8 cellular contexts compared by ENCODE assay signal in the genomic region with DNA sequence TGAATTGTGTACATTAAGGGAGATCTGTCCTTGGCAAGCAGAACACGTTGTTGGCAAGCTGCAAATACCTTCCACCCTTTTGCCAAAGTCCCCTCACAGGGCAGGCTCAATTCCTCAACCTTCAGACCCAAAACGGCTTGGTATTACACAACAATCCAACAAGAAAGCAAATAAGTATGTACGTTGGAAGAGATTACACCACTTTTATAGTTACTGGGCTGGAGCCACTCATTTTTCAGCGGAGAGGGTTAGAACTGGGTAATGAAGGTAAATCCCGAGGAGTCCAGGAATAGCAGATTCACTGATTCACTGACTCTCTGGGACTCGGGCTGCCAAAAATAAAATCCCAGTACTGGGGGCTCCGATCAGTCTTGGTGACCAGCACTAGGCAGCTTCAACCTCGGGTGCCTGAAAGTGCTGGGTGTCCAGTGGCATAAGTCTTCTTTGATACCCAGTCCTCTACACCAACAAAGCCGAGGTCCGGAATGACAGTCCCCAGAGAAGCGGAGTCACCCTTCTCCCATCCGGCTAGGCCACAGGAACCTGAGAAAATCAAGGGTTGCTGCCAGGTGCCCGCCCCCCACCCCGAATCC. TPM values are rescaled to one million over a fixed set of nuclear protein-coding genes. Genes with fewer than 3 reads are reported as not detected.
DNase-seq lines count a peak whose midpoint lies in the region; ATAC-seq, FAIRE-seq and TF ChIP-seq lines count a peak whose summit lies in the region.

No MANE protein-coding gene starts in this region.

- ATAC-seq in A549 (peak; percentile 52 to 55), IMR-90 (ENCODE audit: low read depth) (peak; percentile 47)

- no peak overlapping the region for H2BK15ac ChIP-seq in IMR-90 (ENCODE audit: low read depth, low read length)

- WGBS in A549 (ENCODE audit: missing lambda C conversion rate), result 0% methylated on average over 5 of the region's 14 CpGs
- 26% methylated on average over 3 of the region's 14 CpGs; no CpG with 5 or more reads in 1 of the 2 experiments for WGBS in IMR-90 (ENCODE audit: extremely low coverage in 2 of 2, insufficient read length in 1 of 2), 2 experiments
- 23% methylated on average over 9 of the region's 14 CpGs for WGBS in suprapubic skin

- no peak overlapping the region for H2BK5ac ChIP-seq in IMR-90 (ENCODE audit: low read depth, low read length, poor library complexity, severe bottlenecking)

- 0 out of 2 replicates have a peak, but pooled peaks cover 3% of the 10 kb centered on the region for H4K20me1 ChIP-seq in IMR-90 (ENCODE audit: insufficient read depth, low read length)

- peak overlapping the region; percentile 85 for H3K4me3 ChIP-seq in A549
- peak overlapping the region; percentile 100 for H3K4me3 ChIP-seq in IMR-90 (ENCODE audit: insufficient read depth, low read depth, low read length)
- peak overlapping the region; percentile 75 for H3K4me3 ChIP-seq in brain microvascular endothelial cell (ENCODE audit: low read depth, low read length)
- H3K4me3 ChIP-seq in suprapubic skin, result peak overlapping the region; percentile 59

- H4K8ac ChIP-seq in IMR-90 (ENCODE audit: low read depth in 2 of 2, low read length in 2 of 2), result peak overlapping the region; percentile 39 to 63; a peak in 1 of 4 replicates

- intact Hi-C loops in IMR-90 (cut with micrococcal nuclease), result no loop called here

- in situ Hi-C loops in IMR-90 (cut with MboI; ENCODE audit: low sequenced_read_pairs) (no loop called here), brain microvascular endothelial cell (cut with HindIII; ENCODE audit: low pct_ligation_motif_present, low sequenced_read_pairs) (no loop called here)

- H2BK120ac ChIP-seq in IMR-90 (ENCODE audit: low read depth, low read length), result no peak overlapping the region

- H3K36me3 ChIP-seq in IMR-90 (ENCODE audit: control insufficient read depth, insufficient read depth, low read length) (no peaks in the 10 kb centered on the region), brain microvascular endothelial cell (replicated peaks) (no peaks in the 10 kb centered on the region), suprapubic skin (no peaks in the 10 kb centered on the region)

- peak overlapping the region; percentile 31; the same call in 1 of the 2 replicates for H3K56ac ChIP-seq in IMR-90 (ENCODE audit: extremely low read depth, insufficient read depth, low read length)

- peak overlapping the region; percentile 74 for H2AK9ac ChIP-seq in IMR-90 (replicated peaks; ENCODE audit: low read depth, low read length, poor library complexity)

- DNase-seq in A549 (ENCODE audit: low read depth in 1 of 2, low spot score in 1 of 2) (peak; percentile 5 to 35), GM19239 (ENCODE audit: insufficient read length, low spot score) (no peak), IMR-90 (peak; percentile 5), brain microvascular endothelial cell (no peak), left kidney (ENCODE audit: low read depth, low spot score) (peak; percentile 5), suprapubic skin (ENCODE audit: low spot score in 2 of 2) (no peak), NCI-H526 treated with DMSO at 0.1 percent for 48 hours (lab: John Stamatoyannopoulos, UW) (no peak), NCI-H2107 treated with DMSO at 0.1 percent for 48 hours (lab: John Stamatoyannopoulos, UW; ENCODE audit: unreplicated experiment) (no peak)

- peak overlapping the region; percentile 85 for H3K4me2 ChIP-seq in A549
- H3K4me2 ChIP-seq in IMR-90 (ENCODE audit: low read depth, low read length), result peak overlapping the region; percentile 90

- no peaks in the 10 kb centered on the region for H3K9me1 ChIP-seq in IMR-90 (ENCODE audit: insufficient read depth, low read length)

- H2AK5ac ChIP-seq in IMR-90 (ENCODE audit: low read depth, low read length), result no peak overlapping the region

- TF ChIP-seq EP300 in A549 (IDR thresholded peaks at IDR 0.05) (no peak), suprapubic skin (IDR thresholded peaks at IDR 0.05) (no peak)

- no peaks in the 10 kb centered on the region; the same call in 1 of the 2 replicates for H3K27me3 ChIP-seq in IMR-90 (ENCODE audit: control insufficient read depth, insufficient read depth, low read length)
- H3K27me3 ChIP-seq in brain microvascular endothelial cell (replicated peaks), result no peaks in the 10 kb centered on the region
- H3K27me3 ChIP-seq in suprapubic skin, result no peaks in the 10 kb centered on the region

- H3K9me3 ChIP-seq in A549 (no peaks in the 10 kb centered on the region), IMR-90 (ENCODE audit: control insufficient read depth, insufficient read depth, low read length) (no peaks in the 10 kb centered on the region), suprapubic skin (no peaks in the 10 kb centered on the region)

- FAIRE-seq in A549 (lab: Jason Lieb, UNC) (no peak), GM19239 (lab: Jason Lieb, UNC) (peak; percentile 62)

- H3K4ac ChIP-seq in IMR-90 (ENCODE audit: low read depth, low read length), result peak overlapping the region; percentile 39; the same call in 1 of the 2 replicates

- H3K9ac ChIP-seq in IMR-90 (ENCODE audit: low read depth, low read length), result peak overlapping the region; percentile 59

- no peak overlapping the region for H3K18ac ChIP-seq in IMR-90 (ENCODE audit: low read depth, low read length)

- TF ChIP-seq CTCF in A549 (IDR thresholded peaks at IDR 0.05), result no peak
- TF ChIP-seq CTCF in IMR-90 (conservative IDR thresholded peaks at IDR 0.05; ENCODE audit: low read depth, low read length), result no peak
- TF ChIP-seq CTCF in brain microvascular endothelial cell (IDR thresholded peaks at IDR 0.05; ENCODE audit: low read depth, low read length, missing control alignments), result no peak
- TF ChIP-seq CTCF in suprapubic skin (IDR thresholded peaks at IDR 0.05), result no peak

- no peak overlapping the region; the same call in 1 of the 2 replicates for H3K14ac ChIP-seq in IMR-90 (replicated peaks; ENCODE audit: low read depth, low read length)

- CTCF ChIA-PET in A549 (lab: Yijun Ruan, JAX) (interaction anchor here (1.4 to 2.3 kb wide), 3 partner anchors 10 to 676 kb away, joined by 3 to 6 read pairs (median 3); a partner anchor contains a TSS), IMR-90 (lab: Yijun Ruan, JAX) (no interaction called here)

- TF ChIP-seq RAD21 in A549 (conservative IDR thresholded peaks at IDR 0.05 in 1 of 2, IDR thresholded peaks at IDR 0.05 in 1 of 2) (no peak), IMR-90 (IDR thresholded peaks at IDR 0.05; ENCODE audit: low read length) (no peak)

- H2BK20ac ChIP-seq in IMR-90 (ENCODE audit: low read depth, low read length), result no peak overlapping the region

- dilution Hi-C loops in IMR-90 (cut with HindIII; ENCODE audit: low sequenced_read_pairs, unreplicated experiment), result no loop called here

- H2AFZ ChIP-seq in IMR-90 (replicated peaks; ENCODE audit: low read length, poor library complexity), result peak overlapping the region; percentile 98

- H3K79me1 ChIP-seq in IMR-90 (ENCODE audit: low read depth in 1 of 2, low read length in 2 of 2), result no peaks in the 10 kb centered on the region; a peak in 1 of 4 replicates

- H4K91ac ChIP-seq in IMR-90 (ENCODE audit: insufficient read depth, low read depth, low read length), result no peak overlapping the region

- no peak overlapping the region for H4K5ac ChIP-seq in IMR-90 (ENCODE audit: low read depth, low read length)

- POLR2A ChIA-PET in A549 (lab: Yijun Ruan, JAX) (interaction anchor here (1.0 to 3.7 kb wide), 4 partner anchors 14 to 580 kb away, joined by 3 to 46 read pairs (median 3); a partner anchor contains a TSS), IMR-90 (lab: Charles Lee; ENCODE audit: unreplicated experiment) (no interaction called here)

- peak overlapping the region; percentile 52 for H3K23ac ChIP-seq in IMR-90 (ENCODE audit: low read depth, low read length)

- H3K4me1 ChIP-seq in A549, result peaks cover 16% of the 10 kb centered on the region
- H3K4me1 ChIP-seq in IMR-90 (ENCODE audit: control insufficient read depth, insufficient read depth, low read length), result no peaks in the 10 kb centered on the region
- H3K4me1 ChIP-seq in suprapubic skin, result peaks cover 8% of the 10 kb centered on the region

- H3K27ac ChIP-seq in A549 (peak overlapping the region; percentile 98 to 99), IMR-90 (ENCODE audit: insufficient read depth, low read length) (peak overlapping the region; percentile 62), brain microvascular endothelial cell (no peak overlapping the region), suprapubic skin (peak overlapping the region; percentile 86)

- TF ChIP-seq POLR2A in A549 (IDR thresholded peaks at IDR 0.05; ENCODE audit: low read length) (no peak), IMR-90 (IDR thresholded peaks at IDR 0.05; ENCODE audit: low read depth, low read length) (no peak), suprapubic skin (IDR thresholded peaks at IDR 0.05) (no peak)

- BruUV-seq in IMR-90 (replicated peaks; lab: Mats Ljungman, UMichigan), result no TSS peak

RNA-seq across cellular contexts. Expression of a gene that starts 0.6 kb away (rescaled TPM):
- polyA plus RNA-seq in A549 (2011; rRNA removed) (22.2 and 24.5 TPM in 2 replicates), A549 (2017; fragmentation: RNase III; extraction: RNeasy Plus Mini Kit Qiagen cat#74134 plus additional on column Dnase treatment) (34.2 to 38.7 TPM (median 36.8 TPM) in 3 replicates), IMR-90 (2012; rRNA removed) (10.3 and 11.6 TPM in 2 replicates)
- polyA plus RNA-seq in A549 (2012; cell fraction: cytosol; rRNA removed), result 24.3 and 27.0 TPM in 2 replicates
- 10.2 and 14.2 TPM in 2 replicates for polyA plus RNA-seq in A549 (2012; cell fraction: nucleus; rRNA removed)
- 13.8 and 16.5 TPM in 2 replicates for polyA minus RNA-seq in A549 (2011; rRNA and poly(A)+ RNA removed)
- total RNA-seq in IMR-90 (2012; rRNA removed) (2.2 and 3.1 TPM in 2 replicates), suprapubic skin (1 to 10 TPM; 7.9 to 9.0 (median 8.4) TPM)
- 7.0 and 11.0 TPM in 2 replicates for polyA plus RNA-seq in IMR-90 (2012; cell fraction: cytosol; rRNA removed)
- polyA plus RNA-seq in IMR-90 (2012; cell fraction: nucleus; rRNA removed; ENCODE audit: low replicate concordance), result 1.9 and 3.6 TPM in 2 replicates

RNA-seq across cellular contexts. Expression of a gene that starts 38.0 kb away (rescaled TPM):
- polyA plus RNA-seq in A549 (2011; rRNA removed) (0.05 and 0.26 TPM in 2 replicates), A549 (2017; fragmentation: RNase III; extraction: RNeasy Plus Mini Kit Qiagen cat#74134 plus additional on column Dnase treatment) (0.05 to 0.20 TPM (median 0.18 TPM) in 3 replicates), IMR-90 (2012; rRNA removed) (not detected in 2 replicates)
- 0.01 and 0.03 TPM in 2 replicates for polyA plus RNA-seq in A549 (2012; cell fraction: cytosol; rRNA removed)
- 0.01 and 0.09 TPM in 2 replicates for polyA plus RNA-seq in A549 (2012; cell fraction: nucleus; rRNA removed)
- polyA minus RNA-seq in A549 (2011; rRNA and poly(A)+ RNA removed), result 0.15 TPM in 1 of 2 replicates, not detected in the other
- total RNA-seq in IMR-90 (2012; rRNA removed) (not detected in 2 replicates), suprapubic skin (1 to 10 TPM; 1.4 to 6.8 (median 1.9) TPM)
- polyA plus RNA-seq in IMR-90 (2012; cell fraction: cytosol; rRNA removed), result 0.22 TPM in 1 of 2 replicates, not detected in the other
- polyA plus RNA-seq in IMR-90 (2012; cell fraction: nucleus; rRNA removed; ENCODE audit: low replicate concordance), result 0.03 TPM in 1 of 2 replicates, not detected in the other

RNA-seq across cellular contexts. Expression of a gene that starts 42.9 kb away (rescaled TPM):
- polyA plus RNA-seq in A549 (2011; rRNA removed) (2,853 and 3,171 TPM in 2 replicates), A549 (2017; fragmentation: RNase III; extraction: RNeasy Plus Mini Kit Qiagen cat#74134 plus additional on column Dnase treatment) (2,347 to 2,811 TPM (median 2,529 TPM) in 3 replicates), IMR-90 (2012; rRNA removed) (1,999 and 2,412 TPM in 2 replicates)
- polyA plus RNA-seq in A549 (2012; cell fraction: cytosol; rRNA removed), result 1,384 and 2,343 TPM in 2 replicates
- polyA plus RNA-seq in A549 (2012; cell fraction: nucleus; rRNA removed), result 402 and 904 TPM in 2 replicates
- 112 and 140 TPM in 2 replicates for polyA minus RNA-seq in A549 (2011; rRNA and poly(A)+ RNA removed)
- total RNA-seq in IMR-90 (2012; rRNA removed) (677 and 1,679 TPM in 2 replicates), suprapubic skin (1,000 to 10,000 TPM; 1,064 to 2,433 (median 2,004) TPM)
- 794 and 2,086 TPM in 2 replicates for polyA plus RNA-seq in IMR-90 (2012; cell fraction: cytosol; rRNA removed)
- 62.2 and 963 TPM in 2 replicates for polyA plus RNA-seq in IMR-90 (2012; cell fraction: nucleus; rRNA removed; ENCODE audit: low replicate concordance)

RNA-seq across cellular contexts. Expression of a gene that starts 56.8 kb away (rescaled TPM):
- 0.08 and 0.13 TPM in 2 replicates for polyA plus RNA-seq in A549 (2011; rRNA removed)
- polyA plus RNA-seq in A549 (2012; cell fraction: cytosol; rRNA removed), result 0.03 and 0.04 TPM in 2 replicates
- 0.07 and 0.16 TPM in 2 replicates for polyA plus RNA-seq in A549 (2012; cell fraction: nucleus; rRNA removed)
- polyA plus RNA-seq in A549 (2017; fragmentation: RNase III; extraction: RNeasy Plus Mini Kit Qiagen cat#74134 plus additional on column Dnase treatment), result 0.05 to 0.08 TPM (median 0.08 TPM) in 3 replicates
- polyA minus RNA-seq in A549 (2011; rRNA and poly(A)+ RNA removed), result not detected in 2 replicates
- 0.18 and 0.28 TPM in 2 replicates for total RNA-seq in IMR-90 (2012; rRNA removed)
- 0.22 TPM in 2 replicates for polyA plus RNA-seq in IMR-90 (2012; rRNA removed)
- polyA plus RNA-seq in IMR-90 (2012; cell fraction: cytosol; rRNA removed), result 0.04 and 0.25 TPM in 2 replicates
- polyA plus RNA-seq in IMR-90 (2012; cell fraction: nucleus; rRNA removed; ENCODE audit: low replicate concordance), result 0.16 and 0.83 TPM in 2 replicates
- total RNA-seq in suprapubic skin, result 1 to 10 TPM in 2 of 4 donors, under 1 TPM in 2; 0.34 to 1.9 (median 1.1) TPM

RNA-seq across cellular contexts. Expression of a gene that starts 59.8 kb away (rescaled TPM):
- polyA plus RNA-seq in A549 (2011; rRNA removed) (184 and 186 TPM in 2 replicates), A549 (2017; fragmentation: RNase III; extraction: RNeasy Plus Mini Kit Qiagen cat#74134 plus additional on column Dnase treatment) (136 to 148 TPM (median 147 TPM) in 3 replicates), IMR-90 (2012; rRNA removed) (26.4 and 27.9 TPM in 2 replicates)
- 136 and 142 TPM in 2 replicates for polyA plus RNA-seq in A549 (2012; cell fraction: cytosol; rRNA removed)
- 159 and 218 TPM in 2 replicates for polyA plus RNA-seq in A549 (2012; cell fraction: nucleus; rRNA removed)
- polyA minus RNA-seq in A549 (2011; rRNA and poly(A)+ RNA removed), result 56.8 and 63.6 TPM in 2 replicates
- total RNA-seq in IMR-90 (2012; rRNA removed) (37.2 and 38.7 TPM in 2 replicates), suprapubic skin (10 to 100 TPM; 13.8 to 19.1 (median 16.9) TPM)
- 11.8 and 15.8 TPM in 2 replicates for polyA plus RNA-seq in IMR-90 (2012; cell fraction: cytosol; rRNA removed)
- polyA plus RNA-seq in IMR-90 (2012; cell fraction: nucleus; rRNA removed; ENCODE audit: low replicate concordance), result 14.3 and 57.2 TPM in 2 replicates

Comparison
In these comparisons a context has a peak if more than half of its experiments do, and no peak if none do; other contexts are left out.
1. DNase-seq: peak in A549 (2 of 2), IMR-90 (single experiment) and left kidney (single experiment); none in GM19239 (single experiment), brain microvascular endothelial cell (single experiment), suprapubic skin (0 of 2), NCI-H526 treated with DMSO at 0.1 percent for 48 hours (single experiment) and NCI-H2107 treated with DMSO at 0.1 percent for 48 hours (single experiment).
2. Peak in every context shown above with its lines, with median percentiles within 50 percentile points of each other: H3K4me3 ChIP-seq.